Comparison of ENCODE assay signal across 8 cellular contexts in genomic region chr14:67532998-67533753, GRCh38. TPM values are rescaled to one million over a fixed set of nuclear protein-coding genes. Genes with fewer than 3 reads are reported as not detected.
DNase-seq lines count a peak whose midpoint lies in the region; ATAC-seq, FAIRE-seq and TF ChIP-seq lines count a peak whose summit lies in the region.

PLEKHH1 (plus strand) TSS chr14:67533290; CDS start chr14:67541868, 8,578 bp downstream.

- peaks cover 1 to 6% (median 4%) of the 10 kb centered on the region in 4 donors for H3K4me1 Mint-ChIP-seq in CD4-positive, alpha-beta memory T cell
- H3K4me1 Mint-ChIP-seq in activated B cell treated with CpG ODN at 0.5 μM for 24 hours: peaks cover 5% of the 10 kb centered on the region

- peaks cover 10% of the 10 kb centered on the region for H3K4me1 ChIP-seq in CD4-positive, alpha-beta memory T cell (ENCODE audit: insufficient read depth, low read length)
- peaks cover 0 to 2% of the 10 kb centered on the region in 2 donors for H3K4me1 ChIP-seq in kidney (ENCODE audit: control insufficient read depth in 1 of 2, insufficient read depth in 1 of 2, low read depth in 1 of 2, low read length in 2 of 2)

- no peaks in the 10 kb centered on the region for H3K9me3 Mint-ChIP-seq in CD4-positive, alpha-beta memory T cell
- no peaks in the 10 kb centered on the region for H3K9me3 Mint-ChIP-seq in activated B cell treated with CpG ODN at 0.5 μM for 24 hours

- DNase-seq in CD4-positive, alpha-beta memory T cell: peak; percentile 21 to 45 (median 24)
- DNase-seq in H4 (ENCODE audit: low spot score) (peak; percentile 68), NCI-H1930 (lab: John Stamatoyannopoulos, UW) (peak; percentile 21 to 25), activated B cell treated with CpG ODN at 0.5 μM for 24 hours (peak; percentile 30), cerebellar cortex (ENCODE audit: low spot score) (peak; percentile 70), kidney (peak; percentile 92)
- DNase-seq in stimulated activated CD4-positive, alpha-beta T cell treated with anti-CD3 and anti-CD28 coated beads, Interleukin-12 subunit alpha, Interleukin-12 subunit beta, amount 100 ng/mL, for 4 hours: peak; percentile 63

- H3K36me3 Mint-ChIP-seq in CD4-positive, alpha-beta memory T cell: no peaks in the 10 kb centered on the region
- H3K36me3 Mint-ChIP-seq in activated B cell treated with CpG ODN at 0.5 μM for 24 hours (ENCODE audit: low read depth): no peaks in the 10 kb centered on the region

- H3K9ac ChIP-seq in kidney (ENCODE audit: low read length in 2 of 2): peak within 1 kb of the TSS; percentile 49 to 66

- H3K36me3 ChIP-seq in CD4-positive, alpha-beta memory T cell (ENCODE audit: insufficient read depth, low read length): no peaks in the 10 kb centered on the region
- no peaks in the 10 kb centered on the region for H3K36me3 ChIP-seq in kidney (ENCODE audit: control insufficient read depth in 1 of 2, insufficient read depth in 2 of 2, low read length in 2 of 2)

- H3K9me3 ChIP-seq in CD4-positive, alpha-beta memory T cell (ENCODE audit: control insufficient read depth in 1 of 2, low read length in 2 of 2): no peaks in the 10 kb centered on the region
- H3K9me3 ChIP-seq in kidney (ENCODE audit: control insufficient read depth in 1 of 2, low read length in 2 of 2): no peaks in the 10 kb centered on the region

- CTCF ChIA-PET in CD4-positive, alpha-beta memory T cell (lab: Charles Lee; ENCODE audit: partially characterized antibody): interaction anchor here (1.2 to 2.9 kb wide), 2 partner anchors 38 to 94 kb away, joined by 3 to 12 read pairs; no protein-coding TSS in a partner anchor
- CTCF ChIA-PET in activated B cell treated with CpG ODN at 0.5 μM for 24 hours (lab: Charles Lee): interaction anchor here (1.0 to 1.4 kb wide), 3 partner anchors 38 to 106 kb away, joined by 3 to 5 read pairs (median 4); no protein-coding TSS in a partner anchor

- H3K27ac ChIP-seq in CD4-positive, alpha-beta memory T cell (ENCODE audit: low read depth, low read length): no peak within 1 kb of the TSS
- peak within 1 kb of the TSS; percentile 53 to 54 for H3K27ac ChIP-seq in kidney (ENCODE audit: low read depth in 2 of 2, low read length in 2 of 2)

- peaks cover 14 to 39% of the 10 kb centered on the region in 2 donors for H3K27me3 Mint-ChIP-seq in CD4-positive, alpha-beta memory T cell
- peaks cover 33% of the 10 kb centered on the region for H3K27me3 Mint-ChIP-seq in activated B cell treated with CpG ODN at 0.5 μM for 24 hours

- H3K4me3 Mint-ChIP-seq in CD4-positive, alpha-beta memory T cell: peak within 1 kb of the TSS; percentile 59 to 82 (median 74)
- H3K4me3 Mint-ChIP-seq in activated B cell treated with CpG ODN at 0.5 μM for 24 hours: peak within 1 kb of the TSS; percentile 79

- TF ChIP-seq CTCF in activated B cell treated with CpG ODN at 0.5 μM for 24 hours (IDR thresholded peaks at IDR 0.05) (no peak), kidney (IDR thresholded peaks at IDR 0.05; ENCODE audit: borderline replicate concordance, extremely low read depth, insufficient read depth) (no peak)

- H3K27me3 ChIP-seq in CD4-positive, alpha-beta memory T cell (ENCODE audit: insufficient read depth, low read length): peaks cover 11% of the 10 kb centered on the region

- POLR2A ChIA-PET in CD4-positive, alpha-beta memory T cell (lab: Charles Lee; ENCODE audit: partially characterized antibody): interaction anchor here (0.5 to 1.5 kb wide), 3 partner anchors 18 to 322 kb away, joined by 4 to 7 read pairs (median 5); no protein-coding TSS in a partner anchor
- POLR2A ChIA-PET in activated B cell treated with CpG ODN at 0.5 μM for 24 hours (lab: Charles Lee): interaction anchor here (0.6 to 1.3 kb wide), 2 partner anchors 18 to 66 kb away, joined by 3 to 4 read pairs; no protein-coding TSS in a partner anchor

- H3K4me3 ChIP-seq in CD4-positive, alpha-beta memory T cell (ENCODE audit: low read length in 2 of 2): peak within 1 kb of the TSS in 1 of 2 donors; percentile 34
- peak within 1 kb of the TSS; percentile 66 to 67 for H3K4me3 ChIP-seq in kidney (ENCODE audit: low read length in 2 of 2)

- intact Hi-C loops in CD4-positive, alpha-beta memory T cell (cut with micrococcal nuclease): loop anchor here (5.0 kb wide), 1 partner anchor 46 kb away; the partner anchor contains the start of gene TMEM229B
- intact Hi-C loops in activated B cell treated with CpG ODN at 0.5 μM for 24 hours (cut with micrococcal nuclease): loop anchor here (1.0 kb wide), 1 partner anchor 106 kb away; no protein-coding TSS in a partner anchor
- intact Hi-C loops in kidney (cut with DNase I): no loop called here

- FAIRE-seq in kidney (lab: Jason Lieb, UNC): no peak

- ATAC-seq in activated B cell treated with CpG ODN at 0.5 μM for 24 hours (ENCODE audit: low read depth) (peak; percentile 82), GM18861 (IDR thresholded peaks at IDR 0.05; ENCODE audit: unreplicated experiment) (no peak)

- H3K27ac Mint-ChIP-seq in CD4-positive, alpha-beta memory T cell: peak within 1 kb of the TSS in 2 of 7 donors; percentile 47 to 64
- no peak within 1 kb of the TSS for H3K27ac Mint-ChIP-seq in activated B cell treated with CpG ODN at 0.5 μM for 24 hours

RNA-seq across cellular contexts. Expression of gene PLEKHH1, which starts in this region (rescaled TPM):
- under 1 TPM; 0.22 to 0.41 TPM for total RNA-seq in CD4-positive, alpha-beta memory T cell
- 1 to 10 TPM in 1 of 2 donors, not detected in 1; 1.1 TPM for polyA plus RNA-seq in CD4-positive, alpha-beta memory T cell
- total RNA-seq in H4 (2014; rRNA removed; shearing (Covaris generic)): 0.94 and 1.8 TPM in 2 replicates
- 0.20 and 0.61 TPM in 2 replicates for total RNA-seq in activated B cell treated with CpG ODN at 0.5 μM for 24 hours
- 26.2 TPM for total RNA-seq in kidney
- polyA plus RNA-seq in kidney (ENCODE audit: insufficient read depth, low read depth, low replicate concordance): 9.1 TPM

Comparison
In these comparisons a context has a peak if more than half of its experiments do, and no peak if none do; other contexts are left out.
1. Peak in DNase-seq and ATAC-seq in activated B cell treated with CpG ODN at 0.5 μM for 24 hours; RNA of the gene not detected or under 1 TPM.
2. DNase-seq: peak in every context shown above with its lines; median percentile 92 in kidney; 70 in cerebellar cortex; 68 in H4; 63 in stimulated activated CD4-positive, alpha-beta T cell treated with anti-CD3 and anti-CD28 coated beads, Interleukin-12 subunit alpha, Interleukin-12 subunit beta, amount 100 ng/mL, for 4 hours; 30 in activated B cell treated with CpG ODN at 0.5 μM for 24 hours; 24 in CD4-positive, alpha-beta memory T cell; 23 in NCI-H1930.